ENCODE assay signal across 1 cellular context in the genomic region with DNA sequence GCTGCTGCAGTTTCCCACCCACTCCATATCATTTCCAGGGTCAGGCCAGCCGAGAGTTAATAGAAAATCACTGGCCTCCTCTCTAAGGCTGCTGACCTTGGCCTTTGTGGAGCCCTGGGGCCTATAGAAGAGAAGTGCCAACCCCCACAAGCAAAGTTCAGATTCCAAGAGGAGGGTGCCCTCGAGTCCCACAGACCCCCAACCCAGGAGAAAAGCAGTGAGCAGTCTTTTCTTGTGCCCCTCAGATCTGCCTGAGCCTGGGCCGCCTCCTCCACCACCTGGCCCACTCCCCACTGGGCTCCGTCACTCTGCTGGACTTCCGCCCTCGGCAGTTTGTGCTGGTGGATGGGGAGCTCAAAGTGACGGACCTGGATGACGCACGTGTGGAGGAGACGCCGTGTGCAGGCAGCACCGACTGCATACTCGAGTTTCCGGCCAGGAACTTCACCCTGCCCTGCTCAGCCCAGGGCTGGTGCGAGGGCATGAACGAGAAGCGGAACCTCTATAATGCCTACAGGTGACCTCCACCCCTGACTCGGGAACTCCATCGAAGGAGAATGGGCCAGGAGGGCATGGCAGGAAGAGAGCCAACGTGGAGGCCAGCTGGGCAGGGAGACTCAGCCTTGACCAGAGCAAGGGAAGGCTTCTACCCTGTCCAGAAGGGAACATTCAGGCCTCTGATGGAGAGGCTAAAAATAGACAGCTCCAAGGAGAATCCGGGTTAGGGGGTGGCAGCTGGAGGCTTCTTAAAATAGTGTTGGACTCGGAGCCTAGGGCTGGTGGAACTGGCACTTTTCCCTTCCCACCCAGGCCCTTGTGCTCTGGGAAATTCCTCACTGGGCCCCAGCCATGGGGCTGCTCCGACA.
TF ChIP-seq lines count a peak whose summit lies in the region.

No MANE protein-coding gene starts in this region.

TF ChIP-seq in HepG2, 621 proteins besides CTCF, POLR2A, EP300 and RAD21 (continued from another document):
- TF ChIP-seq, protein P1, sequence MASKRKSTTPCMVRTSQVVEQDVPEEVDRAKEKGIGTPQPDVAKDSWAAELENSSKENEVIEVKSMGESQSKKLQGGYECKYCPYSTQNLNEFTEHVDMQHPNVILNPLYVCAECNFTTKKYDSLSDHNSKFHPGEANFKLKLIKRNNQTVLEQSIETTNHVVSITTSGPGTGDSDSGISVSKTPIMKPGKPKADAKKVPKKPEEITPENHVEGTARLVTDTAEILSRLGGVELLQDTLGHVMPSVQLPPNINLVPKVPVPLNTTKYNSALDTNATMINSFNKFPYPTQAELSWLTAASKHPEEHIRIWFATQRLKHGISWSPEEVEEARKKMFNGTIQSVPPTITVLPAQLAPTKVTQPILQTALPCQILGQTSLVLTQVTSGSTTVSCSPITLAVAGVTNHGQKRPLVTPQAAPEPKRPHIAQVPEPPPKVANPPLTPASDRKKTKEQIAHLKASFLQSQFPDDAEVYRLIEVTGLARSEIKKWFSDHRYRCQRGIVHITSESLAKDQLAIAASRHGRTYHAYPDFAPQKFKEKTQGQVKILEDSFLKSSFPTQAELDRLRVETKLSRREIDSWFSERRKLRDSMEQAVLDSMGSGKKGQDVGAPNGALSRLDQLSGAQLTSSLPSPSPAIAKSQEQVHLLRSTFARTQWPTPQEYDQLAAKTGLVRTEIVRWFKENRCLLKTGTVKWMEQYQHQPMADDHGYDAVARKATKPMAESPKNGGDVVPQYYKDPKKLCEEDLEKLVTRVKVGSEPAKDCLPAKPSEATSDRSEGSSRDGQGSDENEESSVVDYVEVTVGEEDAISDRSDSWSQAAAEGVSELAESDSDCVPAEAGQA (IDR thresholded peaks at IDR 0.05; ENCODE audit: low read depth) = 0 out of 2 replicates have a peak, but pooled peaks have one; percentile 54
- TF ChIP-seq, protein P1 (CRISPR knock-in tag; IDR thresholded peaks at IDR 0.05; ENCODE audit: borderline replicate concordance) = no peak
- TF ChIP-seq NONO (IDR thresholded peaks at IDR 0.05) (no peak), NONO (CRISPR knock-in tag; conservative IDR thresholded peaks at IDR 0.05) (peak; percentile 55; the same call in 1 of the 2 replicates), ZNF367 (CRISPR knock-in tag; IDR thresholded peaks at IDR 0.05; ENCODE audit: borderline replicate concordance) (no peak), ZNF850 (CRISPR knock-in tag; conservative IDR thresholded peaks at IDR 0.05) (no peak), ZNF441 (CRISPR knock-in tag; IDR thresholded peaks at IDR 0.05; ENCODE audit: borderline replicate concordance) (0 out of 2 replicates have a peak, but pooled peaks have one; percentile 58), RARG (CRISPR knock-in tag; IDR thresholded peaks at IDR 0.05; ENCODE audit: low read depth) (no peak), IKZF1 (IDR thresholded peaks at IDR 0.05) (no peak), ZNF556 (CRISPR knock-in tag; IDR thresholded peaks at IDR 0.05; ENCODE audit: borderline replicate concordance) (0 out of 2 replicates have a peak, but pooled peaks have one; percentile 15)
- TF ChIP-seq, protein P2, sequence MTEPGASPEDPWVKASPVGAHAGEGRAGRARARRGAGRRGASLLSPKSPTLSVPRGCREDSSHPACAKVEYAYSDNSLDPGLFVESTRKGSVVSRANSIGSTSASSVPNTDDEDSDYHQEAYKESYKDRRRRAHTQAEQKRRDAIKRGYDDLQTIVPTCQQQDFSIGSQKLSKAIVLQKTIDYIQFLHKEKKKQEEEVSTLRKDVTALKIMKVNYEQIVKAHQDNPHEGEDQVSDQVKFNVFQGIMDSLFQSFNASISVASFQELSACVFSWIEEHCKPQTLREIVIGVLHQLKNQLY (CRISPR knock-in tag; IDR thresholded peaks at IDR 0.05) = no peak
- TF ChIP-seq, protein P3, sequence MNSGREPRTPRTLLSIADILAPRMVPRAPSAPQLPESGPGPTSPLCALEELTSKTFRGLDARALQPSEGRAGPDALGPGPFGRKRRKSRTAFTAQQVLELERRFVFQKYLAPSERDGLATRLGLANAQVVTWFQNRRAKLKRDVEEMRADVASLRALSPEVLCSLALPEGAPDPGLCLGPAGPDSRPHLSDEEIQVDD (CRISPR knock-in tag; IDR thresholded peaks at IDR 0.05; ENCODE audit: borderline replicate concordance) = no peak
